ENCODE assay signal across 18 cellular contexts in genomic region chr1:163692266-163692665, GRCh38.
"Had no signal": no experiment of that assay in that cellular context is flagged by ENCODE, and none has a peak within 500 bp of the region (broad histone marks: within the 10 kb centered on the region; RNA-seq: fewer than 3 reads in every experiment).

No MANE protein-coding gene starts in this region.

- H3K27me3 ChIP-seq: SJCRH30 had no signal

- H3K27ac ChIP-seq: KMS-11, SJCRH30 had no signal

- H3K36me3 ChIP-seq: SJCRH30 had no signal

- H3K4me1 ChIP-seq: SJCRH30 had no signal

- H3K9me3 ChIP-seq: SJCRH30 had no signal

- ATAC-seq: HepG2, K562, SK-N-SH treated with all-trans-retinoic acid at 6 μM for 48 hours had no signal

- DNase-seq: Kasumi-1, MM.1S, NCI-H1092 treated with DMSO at 0.1 percent for 48 hours, NCI-H1436, NCI-H187, NCI-H2029, NCI-H2081 treated with DMSO at 0.1 percent for 48 hours, NCI-H2171, NCI-H226, NCI-H510A, NCI-H69, RPMI8226, SHP77 treated with DMSO at 0.1 percent for 48 hours, SJCRH30 had no signal

- H3K4me3 ChIP-seq: K562, SJCRH30 had no signal
